ENCODE assay signal across 20 cellular contexts in genomic region chr3:152149832-152150231, GRCh38.
"Had no signal": no experiment of that assay in that cellular context is flagged by ENCODE, and none has a peak within 500 bp of the region (broad histone marks: within the 10 kb centered on the region; RNA-seq: fewer than 3 reads in every experiment).

No MANE protein-coding gene starts in this region.

- H3K36me3 ChIP-seq: prostate gland, right lobe of liver, upper lobe of right lung, WERI-Rb-1 had no signal

- H3K9me3 Mint-ChIP-seq: activated CD8-positive, alpha-beta T cell treated with anti-CD3 and anti-CD28 coated beads for 36 hours; central memory CD8-positive, alpha-beta T cell; effector memory CD8-positive, alpha-beta T cell; naive thymus-derived CD8-positive, alpha-beta T cell had no signal

- ATAC-seq: activated CD4-positive, alpha-beta T cell treated with anti-CD3 and anti-CD28 coated beads for 36 hours; activated CD8-positive, alpha-beta T cell treated with anti-CD3 and anti-CD28 coated beads for 36 hours; effector memory CD8-positive, alpha-beta T cell; left lobe of liver; mucosa of descending colon; naive thymus-derived CD8-positive, alpha-beta T cell; right lobe of liver; upper lobe of right lung had no signal

- H3K27me3 ChIP-seq: right lobe of liver, upper lobe of right lung had no signal

- H3K4me3 Mint-ChIP-seq: activated CD4-positive, alpha-beta T cell treated with anti-CD3 and anti-CD28 coated beads for 36 hours; activated CD8-positive, alpha-beta T cell treated with anti-CD3 and anti-CD28 coated beads for 36 hours; central memory CD8-positive, alpha-beta T cell; dendritic cell treated with granulocyte-macrophage colony-stimulating factor and Interleukin-4, amounts not matched to agents 40 ng/mL and 50 ng/mL, for 4 days; effector memory CD8-positive, alpha-beta T cell; naive thymus-derived CD8-positive, alpha-beta T cell had no signal

- H3K27ac ChIP-seq: prostate gland, right lobe of liver, upper lobe of right lung, WERI-Rb-1 had no signal

- H3K4me1 Mint-ChIP-seq: central memory CD8-positive, alpha-beta T cell; naive thymus-derived CD8-positive, alpha-beta T cell had no signal

- H3K27ac Mint-ChIP-seq: activated CD4-positive, alpha-beta T cell treated with anti-CD3 and anti-CD28 coated beads for 36 hours; activated CD8-positive, alpha-beta T cell treated with anti-CD3 and anti-CD28 coated beads for 36 hours; dendritic cell treated with granulocyte-macrophage colony-stimulating factor and Interleukin-4, amounts not matched to agents 40 ng/mL and 50 ng/mL, for 4 days; naive thymus-derived CD8-positive, alpha-beta T cell had no signal

- H3K27me3 Mint-ChIP-seq: activated CD4-positive, alpha-beta T cell treated with anti-CD3 and anti-CD28 coated beads for 36 hours; activated CD8-positive, alpha-beta T cell treated with anti-CD3 and anti-CD28 coated beads for 36 hours; central memory CD8-positive, alpha-beta T cell; dendritic cell treated with granulocyte-macrophage colony-stimulating factor and Interleukin-4, amounts not matched to agents 40 ng/mL and 50 ng/mL, for 4 days; effector memory CD8-positive, alpha-beta T cell had no signal

- DNase-seq: activated CD4-positive, alpha-beta T cell treated with anti-CD3 and anti-CD28 coated beads for 36 hours; activated CD8-positive, alpha-beta memory T cell treated with anti-CD3 and anti-CD28 coated beads, Interleukin-2, amount 50 U/mL, for 48 hours; activated CD8-positive, alpha-beta T cell treated with anti-CD3 and anti-CD28 coated beads for 36 hours; activated naive CD4-positive, alpha-beta T cell; effector memory CD8-positive, alpha-beta T cell; foreskin fibroblast; head of caudate nucleus; mucosa of descending colon; naive thymus-derived CD8-positive, alpha-beta T cell; nucleus accumbens; right lobe of liver; stimulated activated CD4-positive, alpha-beta T cell treated with anti-CD3 and anti-CD28 coated beads, Interleukin-2, amount 100 ng/mL, for 24 hours; stimulated activated naive CD4-positive, alpha-beta T cell treated with Interleukin-2 at 50 U/mL for 16 hours; T-helper 1 cell; upper lobe of right lung; WERI-Rb-1 had no signal

- H3K4me3 ChIP-seq: mucosa of descending colon, prostate gland, right lobe of liver, upper lobe of right lung had no signal

- H3K4me1 ChIP-seq: prostate gland, right lobe of liver, upper lobe of right lung had no signal

- H3K9me3 ChIP-seq: mucosa of descending colon, prostate gland, right lobe of liver, upper lobe of right lung had no signal
